ENCODE assay signal across 1 cellular context in the genomic region with DNA sequence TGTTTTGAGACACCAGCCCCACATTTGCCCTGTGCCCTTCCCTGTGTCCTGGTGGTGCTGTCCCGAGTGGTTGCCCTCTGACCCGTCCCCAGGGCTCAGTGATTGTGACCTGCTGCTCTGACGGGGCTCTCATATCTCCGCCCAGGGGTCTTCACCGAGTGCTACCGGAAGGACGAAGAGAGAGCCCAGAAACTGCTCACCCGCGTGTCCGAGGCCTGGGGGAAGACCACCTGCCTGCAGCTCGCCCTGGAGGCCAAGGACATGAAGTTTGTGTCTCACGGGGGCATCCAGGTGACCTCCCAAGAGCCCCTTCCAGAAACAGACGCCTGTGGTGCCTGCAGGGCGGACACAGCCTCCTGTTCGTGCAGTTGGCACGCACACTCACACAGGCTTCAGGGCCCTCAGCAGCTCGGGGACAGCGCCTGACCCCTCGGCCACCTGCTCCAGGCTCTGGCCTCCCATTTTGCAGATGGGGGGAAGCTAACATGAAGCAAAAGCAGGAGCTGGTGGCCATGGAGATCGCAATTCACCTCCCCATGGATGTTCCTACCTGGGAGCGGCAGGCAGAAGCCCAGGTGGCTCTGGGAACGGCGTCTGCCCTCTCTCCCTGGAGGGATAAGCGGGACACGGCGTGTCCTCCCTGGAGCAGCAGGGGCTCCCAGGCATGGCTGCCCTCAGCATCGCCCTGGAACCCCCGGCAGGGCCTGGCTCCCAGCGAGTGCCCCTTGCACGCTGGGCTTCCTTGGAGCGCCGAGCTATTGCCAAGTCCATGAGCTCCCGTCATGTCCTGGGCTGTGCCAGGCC.
TF ChIP-seq lines count a peak whose summit lies in the region.

No MANE protein-coding gene starts in this region.

TF ChIP-seq in HepG2, 621 proteins besides CTCF, POLR2A, EP300 and RAD21:
- TF ChIP-seq EHMT2 (IDR thresholded peaks at IDR 0.05; ENCODE audit: borderline replicate concordance, low read depth, low read length) (no peak), ZNF124 (CRISPR knock-in tag; IDR thresholded peaks at IDR 0.05) (no peak), PRPF4 (IDR thresholded peaks at IDR 0.05; ENCODE audit: low read depth, low read length, poor library complexity, severe bottlenecking) (no peak), NAIF1 (CRISPR knock-in tag; IDR thresholded peaks at IDR 0.05; ENCODE audit: borderline replicate concordance) (no peak), ZMYM3 (CRISPR knock-in tag; IDR thresholded peaks at IDR 0.05) (no peak), ZNF234 (CRISPR knock-in tag; conservative IDR thresholded peaks at IDR 0.05) (no peak), NFIB (CRISPR knock-in tag; IDR thresholded peaks at IDR 0.05; ENCODE audit: borderline replicate concordance) (no peak), SOX13 (IDR thresholded peaks at IDR 0.05) (no peak), SOX13 (CRISPR knock-in tag; conservative IDR thresholded peaks at IDR 0.05 in 1 of 2, IDR thresholded peaks at IDR 0.05 in 1 of 2) (no peak), SRF (IDR thresholded peaks at IDR 0.05; ENCODE audit: low read depth, low read length) (no peak)
- TF ChIP-seq, protein P1, sequence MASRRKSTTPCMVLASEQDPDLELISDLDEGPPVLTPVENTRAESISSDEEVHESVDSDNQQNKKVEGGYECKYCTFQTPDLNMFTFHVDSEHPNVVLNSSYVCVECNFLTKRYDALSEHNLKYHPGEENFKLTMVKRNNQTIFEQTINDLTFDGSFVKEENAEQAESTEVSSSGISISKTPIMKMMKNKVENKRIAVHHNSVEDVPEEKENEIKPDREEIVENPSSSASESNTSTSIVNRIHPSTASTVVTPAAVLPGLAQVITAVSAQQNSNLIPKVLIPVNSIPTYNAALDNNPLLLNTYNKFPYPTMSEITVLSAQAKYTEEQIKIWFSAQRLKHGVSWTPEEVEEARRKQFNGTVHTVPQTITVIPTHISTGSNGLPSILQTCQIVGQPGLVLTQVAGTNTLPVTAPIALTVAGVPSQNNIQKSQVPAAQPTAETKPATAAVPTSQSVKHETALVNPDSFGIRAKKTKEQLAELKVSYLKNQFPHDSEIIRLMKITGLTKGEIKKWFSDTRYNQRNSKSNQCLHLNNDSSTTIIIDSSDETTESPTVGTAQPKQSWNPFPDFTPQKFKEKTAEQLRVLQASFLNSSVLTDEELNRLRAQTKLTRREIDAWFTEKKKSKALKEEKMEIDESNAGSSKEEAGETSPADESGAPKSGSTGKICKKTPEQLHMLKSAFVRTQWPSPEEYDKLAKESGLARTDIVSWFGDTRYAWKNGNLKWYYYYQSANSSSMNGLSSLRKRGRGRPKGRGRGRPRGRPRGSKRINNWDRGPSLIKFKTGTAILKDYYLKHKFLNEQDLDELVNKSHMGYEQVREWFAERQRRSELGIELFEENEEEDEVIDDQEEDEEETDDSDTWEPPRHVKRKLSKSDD (CRISPR knock-in tag; IDR thresholded peaks at IDR 0.05; ENCODE audit: low read depth) = no peak
- TF ChIP-seq, protein P2, sequence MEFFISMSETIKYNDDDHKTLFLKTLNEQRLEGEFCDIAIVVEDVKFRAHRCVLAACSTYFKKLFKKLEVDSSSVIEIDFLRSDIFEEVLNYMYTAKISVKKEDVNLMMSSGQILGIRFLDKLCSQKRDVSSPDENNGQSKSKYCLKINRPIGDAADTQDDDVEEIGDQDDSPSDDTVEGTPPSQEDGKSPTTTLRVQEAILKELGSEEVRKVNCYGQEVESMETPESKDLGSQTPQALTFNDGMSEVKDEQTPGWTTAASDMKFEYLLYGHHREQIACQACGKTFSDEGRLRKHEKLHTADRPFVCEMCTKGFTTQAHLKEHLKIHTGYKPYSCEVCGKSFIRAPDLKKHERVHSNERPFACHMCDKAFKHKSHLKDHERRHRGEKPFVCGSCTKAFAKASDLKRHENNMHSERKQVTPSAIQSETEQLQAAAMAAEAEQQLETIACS (CRISPR knock-in tag; IDR thresholded peaks at IDR 0.05) = no peak
- TF ChIP-seq, protein P3, sequence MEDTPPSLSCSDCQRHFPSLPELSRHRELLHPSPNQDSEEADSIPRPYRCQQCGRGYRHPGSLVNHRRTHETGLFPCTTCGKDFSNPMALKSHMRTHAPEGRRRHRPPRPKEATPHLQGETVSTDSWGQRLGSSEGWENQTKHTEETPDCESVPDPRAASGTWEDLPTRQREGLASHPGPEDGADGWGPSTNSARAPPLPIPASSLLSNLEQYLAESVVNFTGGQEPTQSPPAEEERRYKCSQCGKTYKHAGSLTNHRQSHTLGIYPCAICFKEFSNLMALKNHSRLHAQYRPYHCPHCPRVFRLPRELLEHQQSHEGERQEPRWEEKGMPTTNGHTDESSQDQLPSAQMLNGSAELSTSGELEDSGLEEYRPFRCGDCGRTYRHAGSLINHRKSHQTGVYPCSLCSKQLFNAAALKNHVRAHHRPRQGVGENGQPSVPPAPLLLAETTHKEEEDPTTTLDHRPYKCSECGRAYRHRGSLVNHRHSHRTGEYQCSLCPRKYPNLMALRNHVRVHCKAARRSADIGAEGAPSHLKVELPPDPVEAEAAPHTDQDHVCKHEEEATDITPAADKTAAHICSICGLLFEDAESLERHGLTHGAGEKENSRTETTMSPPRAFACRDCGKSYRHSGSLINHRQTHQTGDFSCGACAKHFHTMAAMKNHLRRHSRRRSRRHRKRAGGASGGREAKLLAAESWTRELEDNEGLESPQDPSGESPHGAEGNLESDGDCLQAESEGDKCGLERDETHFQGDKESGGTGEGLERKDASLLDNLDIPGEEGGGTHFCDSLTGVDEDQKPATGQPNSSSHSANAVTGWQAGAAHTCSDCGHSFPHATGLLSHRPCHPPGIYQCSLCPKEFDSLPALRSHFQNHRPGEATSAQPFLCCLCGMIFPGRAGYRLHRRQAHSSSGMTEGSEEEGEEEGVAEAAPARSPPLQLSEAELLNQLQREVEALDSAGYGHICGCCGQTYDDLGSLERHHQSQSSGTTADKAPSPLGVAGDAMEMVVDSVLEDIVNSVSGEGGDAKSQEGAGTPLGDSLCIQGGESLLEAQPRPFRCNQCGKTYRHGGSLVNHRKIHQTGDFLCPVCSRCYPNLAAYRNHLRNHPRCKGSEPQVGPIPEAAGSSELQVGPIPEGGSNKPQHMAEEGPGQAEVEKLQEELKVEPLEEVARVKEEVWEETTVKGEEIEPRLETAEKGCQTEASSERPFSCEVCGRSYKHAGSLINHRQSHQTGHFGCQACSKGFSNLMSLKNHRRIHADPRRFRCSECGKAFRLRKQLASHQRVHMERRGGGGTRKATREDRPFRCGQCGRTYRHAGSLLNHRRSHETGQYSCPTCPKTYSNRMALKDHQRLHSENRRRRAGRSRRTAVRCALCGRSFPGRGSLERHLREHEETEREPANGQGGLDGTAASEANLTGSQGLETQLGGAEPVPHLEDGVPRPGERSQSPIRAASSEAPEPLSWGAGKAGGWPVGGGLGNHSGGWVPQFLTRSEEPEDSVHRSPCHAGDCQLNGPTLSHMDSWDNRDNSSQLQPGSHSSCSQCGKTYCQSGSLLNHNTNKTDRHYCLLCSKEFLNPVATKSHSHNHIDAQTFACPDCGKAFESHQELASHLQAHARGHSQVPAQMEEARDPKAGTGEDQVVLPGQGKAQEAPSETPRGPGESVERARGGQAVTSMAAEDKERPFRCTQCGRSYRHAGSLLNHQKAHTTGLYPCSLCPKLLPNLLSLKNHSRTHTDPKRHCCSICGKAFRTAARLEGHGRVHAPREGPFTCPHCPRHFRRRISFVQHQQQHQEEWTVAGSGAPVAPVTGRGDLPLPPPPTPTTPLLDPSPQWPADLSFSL (CRISPR knock-in tag; IDR thresholded peaks at IDR 0.05) = no peak
